Comparison of ENCODE assay signal across 23 cellular contexts in the genomic region with DNA sequence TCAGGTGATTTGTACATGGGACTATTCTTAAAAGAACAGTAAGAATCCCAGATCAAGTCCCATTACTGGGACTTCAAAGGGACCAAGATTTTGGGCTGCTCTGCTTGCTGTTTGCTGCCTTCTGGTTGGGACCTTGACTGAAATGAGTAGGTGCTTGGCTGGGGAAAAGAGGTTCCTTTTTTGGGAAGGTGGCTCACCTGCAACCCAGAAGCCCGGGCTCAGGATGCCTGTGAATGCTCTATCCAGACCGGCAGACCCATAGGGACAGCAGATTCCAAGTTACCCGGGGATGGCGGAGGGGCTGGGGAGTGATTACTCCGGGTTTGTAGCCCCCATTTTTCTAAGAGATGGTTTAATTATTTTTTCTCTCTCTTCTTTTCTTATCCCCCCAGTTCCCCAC.
"Had no signal": no experiment of that assay in that cellular context is flagged by ENCODE, and none has a peak within 500 bp of the region (broad histone marks: within the 10 kb centered on the region; RNA-seq: fewer than 3 reads in every experiment).

No MANE protein-coding gene starts in this region.

- H3K36me3 ChIP-seq: heart left ventricle, left lung, lower lobe of right lung, right atrium auricular region, right lobe of liver, upper lobe of left lung had no signal

- H3K4me1 ChIP-seq: left lung, lower lobe of right lung, right atrium auricular region, right lobe of liver, upper lobe of left lung had no signal

- H3K27ac ChIP-seq: heart left ventricle, left lung, lower lobe of right lung, right atrium auricular region, right lobe of liver, tibial nerve, upper lobe of left lung had no signal

- DNase-seq: heart left ventricle; hypothalamus; immature natural killer cell; kidney; left colon; left lung; lower lobe of right lung; mesendoderm; naive thymus-derived CD4-positive, alpha-beta T cell; right lobe of liver; stimulated activated CD4-positive, alpha-beta T cell treated with anti-CD3 and anti-CD28 coated beads, Interleukin-1b, Interleukin-23, amount 100 ng/mL, for 48 hours; stimulated activated CD4-positive, alpha-beta T cell treated with anti-CD3 and anti-CD28 coated beads, Interleukin-2, amount 100 ng/mL, for 48 hours; stimulated activated CD4-positive, alpha-beta T cell treated with anti-CD3 and anti-CD28 coated beads, Interleukin-4, amount 100 ng/mL, for 4 hours; stimulated activated CD8-positive, alpha-beta memory T cell treated with anti-CD3 and anti-CD28 coated beads, Interleukin-4, amount 100 ng/mL, for 48 hours; stimulated activated naive CD4-positive, alpha-beta T cell treated with Interleukin-2 at 50 U/mL for 16 hours; stimulated activated naive CD8-positive, alpha-beta T cell treated with anti-CD3 and anti-CD28 coated beads, Interleukin-15, amount 100 ng/mL, for 72 hours; substantia nigra; upper lobe of left lung had no signal

- H3K9me3 ChIP-seq: lower lobe of right lung, right atrium auricular region, right lobe of liver, upper lobe of left lung had no signal

- H3K4me3 ChIP-seq: heart left ventricle, left lung, lower lobe of right lung, right atrium auricular region, right lobe of liver, smooth muscle cell, tibial nerve, upper lobe of left lung had no signal

- ATAC-seq: heart left ventricle; left colon; left lung; lower lobe of right lung; naive thymus-derived CD4-positive, alpha-beta T cell; natural killer cell treated with Interleukin-12 subunit alpha and Interleukin-12 subunit beta and Interleukin-15 and Interleukin-18, amount 100 ng/mL, for 72 hours; right lobe of liver; stimulated activated memory B cell treated with anti-CD40 and anti-IgM and Interleukin-4, amounts not matched to agents 10 μg/mL and 1 μg/mL and 100 μg/mL, for 72 hours; stimulated activated naive CD8-positive, alpha-beta T cell treated with anti-CD3 and anti-CD28 coated beads, Interleukin-15, amount 100 ng/mL, for 72 hours had no signal

- H3K27me3 ChIP-seq: heart left ventricle, right atrium auricular region, right lobe of liver, tibial nerve, upper lobe of left lung had no signal
